ENCODE assay signal across 20 cellular contexts in the genomic region with DNA sequence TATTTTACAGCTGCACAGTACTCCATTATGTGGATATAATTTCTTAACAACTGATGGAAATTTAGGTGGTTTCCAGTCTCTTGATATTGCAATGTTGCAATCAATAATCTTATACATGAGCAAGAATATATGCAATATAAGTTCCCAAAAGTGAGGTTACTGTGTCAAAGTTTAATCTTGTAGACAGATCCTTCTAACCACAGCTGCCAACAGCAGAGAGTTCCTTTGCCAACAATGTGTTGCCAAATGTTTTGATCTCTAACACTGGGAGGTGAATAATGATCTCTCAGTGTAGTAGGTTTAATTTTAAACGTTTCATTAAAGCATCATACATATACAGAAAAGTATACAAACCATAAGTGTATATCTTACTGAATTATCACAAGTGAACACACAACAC.
"Had no signal": no experiment of that assay in that cellular context is flagged by ENCODE, and none has a peak within 500 bp of the region (broad histone marks: within the 10 kb centered on the region; RNA-seq: fewer than 3 reads in every experiment).

No MANE protein-coding gene starts in this region.

- DNase-seq: activated CD4-positive, alpha-beta memory T cell treated with anti-CD3 and anti-CD28 coated beads, Interleukin-2, amount 10 ng/mL, durations not matched to agents 7 days and 5 days; activated CD4-positive, alpha-beta T cell treated with anti-CD3 and anti-CD28 coated beads for 36 hours; activated gamma-delta T cell; activated T-cell treated with anti-CD3 and anti-CD28 coated beads, Interleukin-2, amount 50 U/mL, for 24 hours; aorta; dorsolateral prefrontal cortex; endodermal cell; kidney; left ventricle myocardium inferior; nucleus accumbens; posterior cingulate gyrus; retina; stimulated activated CD4-positive, alpha-beta T cell treated with anti-CD3 and anti-CD28 coated beads, Interleukin-2, amount 100 ng/mL, for 48 hours; T-helper 17 cell; tibial artery had no signal

- H3K9me3 ChIP-seq: left ventricle myocardium inferior, tibial artery, vagina had no signal

- H3K4me1 ChIP-seq: tibial artery, vagina had no signal

- H2AFZ ChIP-seq: hepatocyte had no signal

- FAIRE-seq: bronchial epithelial cell, kidney had no signal

- H3K79me2 ChIP-seq: hepatocyte had no signal

- ATAC-seq: activated CD4-positive, alpha-beta T cell treated with anti-CD3 and anti-CD28 coated beads for 36 hours; activated naive CD4-positive, alpha-beta T cell treated with anti-CD3 and anti-CD28 coated beads, Interleukin-2, amount 50 U/mL, for 72 hours; stimulated activated memory B cell treated with anti-CD40 and anti-IgM and Interleukin-4, amounts not matched to agents 10 μg/mL and 1 μg/mL and 100 μg/mL, for 72 hours; T-helper 17 cell had no signal

- H3K4me3 ChIP-seq: dorsolateral prefrontal cortex, hepatocyte, left ventricle myocardium inferior, tibial artery, vagina had no signal

- H3K27ac ChIP-seq: dorsolateral prefrontal cortex, hepatocyte, left ventricle myocardium inferior, tibial artery, vagina had no signal

- H3K4me2 ChIP-seq: hepatocyte had no signal

- H3K27me3 ChIP-seq: dorsolateral prefrontal cortex, hepatocyte, tibial artery, vagina had no signal
